Comparison of ENCODE assay signal across 1 cellular context in genomic region chr11:10484461-10485180, GRCh38.
TF ChIP-seq lines count a peak whose summit lies in the region.

No MANE protein-coding gene starts in this region.

TF ChIP-seq in K562, 482 proteins besides CTCF, POLR2A, EP300 and RAD21:
- TF ChIP-seq RFX5 (IDR thresholded peaks at IDR 0.05; ENCODE audit: low read depth, low read length) = no peak
- TF ChIP-seq GABPA (tag; conservative IDR thresholded peaks at IDR 0.05; ENCODE audit: low read depth) = no peak
- TF ChIP-seq ZFP1 (CRISPR knock-in tag; IDR thresholded peaks at IDR 0.05) = no peak
- TF ChIP-seq SFPQ (IDR thresholded peaks at IDR 0.05; ENCODE audit: low read depth, low read length) = no peak
- peak; percentile 23; the same call in 1 of the 2 replicates for TF ChIP-seq C11orf30 (IDR thresholded peaks at IDR 0.05; ENCODE audit: low read depth)
- TF ChIP-seq DLX4 (CRISPR knock-in tag; IDR thresholded peaks at IDR 0.05) = no peak
- TF ChIP-seq RBM25 (IDR thresholded peaks at IDR 0.05; ENCODE audit: low read depth, low read length, severe bottlenecking) = no peak
- TF ChIP-seq ZNF316 (IDR thresholded peaks at IDR 0.05) = peak; percentile 49; the same call in 1 of the 2 replicates
- TF ChIP-seq TCF7 (IDR thresholded peaks at IDR 0.05; ENCODE audit: borderline replicate concordance) = no peak
